25 cellular contexts compared by ENCODE assay signal in the genomic region with DNA sequence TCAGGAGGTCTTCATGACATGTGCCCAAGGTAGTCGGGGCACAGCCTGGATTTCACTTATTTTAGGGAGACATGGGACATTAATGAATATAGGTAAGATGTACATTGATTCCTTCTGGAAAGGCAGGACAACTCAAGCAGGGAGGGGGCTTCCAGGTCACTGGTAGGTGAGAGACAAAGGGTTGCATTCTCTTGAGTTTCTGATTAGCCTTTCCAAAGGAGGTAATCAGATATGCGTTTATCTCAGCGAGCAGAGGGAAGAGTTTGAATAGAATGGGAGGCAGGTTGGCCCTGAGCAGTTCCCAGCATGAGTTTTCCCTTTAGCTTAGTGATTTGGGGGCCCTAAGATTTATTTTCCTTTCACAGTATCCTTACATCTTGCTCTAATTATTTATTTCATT.
DNase-seq lines count a peak whose midpoint lies in the region; ATAC-seq, FAIRE-seq and TF ChIP-seq lines count a peak whose summit lies in the region.
"Had no signal": no experiment of that assay in that cellular context is flagged by ENCODE, and none has a peak within 500 bp of the region (broad histone marks: within the 10 kb centered on the region; RNA-seq: fewer than 3 reads in every experiment).

No MANE protein-coding gene starts in this region.

- H3K36me3 ChIP-seq in H1 (ENCODE audit: control insufficient read depth in 2 of 4, insufficient read depth in 4 of 4, low read length in 3 of 4) (no peaks in the 10 kb centered on the region), PC-9 (ENCODE audit: low read depth) (no peaks in the 10 kb centered on the region), brain microvascular endothelial cell (replicated peaks) (no peaks in the 10 kb centered on the region)
- H3K36me3 ChIP-seq: BE2C; BLaER1 treated with 17β-estradiol and CSF1 and Interleukin-3, amounts not matched to agents 10 nM and 100 nM; HAP-1 had no signal

- H3K36me3 Mint-ChIP-seq in H9 (ENCODE audit: insufficient read depth in 1 of 3, low read depth in 3 of 3) (no peaks in the 10 kb centered on the region), progenitor cell of endocrine pancreas (ENCODE audit: insufficient read depth) (no peaks in the 10 kb centered on the region)
- H3K36me3 Mint-ChIP-seq: CD14-positive monocyte; CD8-positive, alpha-beta memory T cell had no signal

- peak; percentile 73 for FAIRE-seq in H1 (lab: Jason Lieb, UNC)
- FAIRE-seq: A549, D721Med, GM12891, GM18507 had no signal

- intact Hi-C loops in Right ventricle myocardium inferior (cut with DNase I) (no loop called here), PC-9 (cut with micrococcal nuclease; ENCODE audit: unreplicated experiment) (no loop called here)

- H3K27ac Mint-ChIP-seq in H9 (peak overlapping the region in 2 of 3 experiments; percentile 22 to 29; a peak in 3 of 7 replicates), progenitor cell of endocrine pancreas (peak overlapping the region; percentile 35)
- H3K27ac Mint-ChIP-seq: CD14-positive monocyte; CD4-positive, alpha-beta T cell; CD8-positive, alpha-beta memory T cell; HFFc6 had no signal

- no peaks in the 10 kb centered on the region for H3K27me3 ChIP-seq in H9 (ENCODE audit: insufficient read depth, low read length)
- H3K27me3 ChIP-seq in H1 (replicated peaks in 1 of 4; ENCODE audit: control insufficient read depth in 3 of 4, extremely low read depth in 1 of 4, insufficient read depth in 3 of 4, low read length in 3 of 4): no peaks in the 10 kb centered on the region
- no peaks in the 10 kb centered on the region for H3K27me3 ChIP-seq in PC-9 (ENCODE audit: insufficient read depth, low read depth)
- H3K27me3 ChIP-seq in brain microvascular endothelial cell (replicated peaks): no peaks in the 10 kb centered on the region
- H3K27me3 ChIP-seq: BE2C; BLaER1 treated with 17β-estradiol and CSF1 and Interleukin-3, amounts not matched to agents 10 nM and 100 nM had no signal

- no peak overlapping the region for H2BK120ac ChIP-seq in H9 (ENCODE audit: low read depth, low read length, poor library complexity, severe bottlenecking)
- H2BK120ac ChIP-seq in H1 (replicated peaks; ENCODE audit: low read depth, low read length): no peak overlapping the region

- ATAC-seq in Right ventricle myocardium inferior (no peak), HG03460 (IDR thresholded peaks at IDR 0.05; ENCODE audit: unreplicated experiment) (no peak)
- ATAC-seq: A549 had no signal

- TF ChIP-seq CTCF in H9 (conservative IDR thresholded peaks at IDR 0.05) (no peak), H1 (IDR thresholded peaks at IDR 0.05; ENCODE audit: control extremely low read depth in 1 of 3, insufficient read depth in 1 of 3, low read depth in 1 of 3, low read length in 3 of 3) (no peak), progenitor cell of endocrine pancreas (IDR thresholded peaks at IDR 0.05; ENCODE audit: unreplicated experiment) (no peak), PC-9 (conservative IDR thresholded peaks at IDR 0.05) (no peak), brain microvascular endothelial cell (IDR thresholded peaks at IDR 0.05; ENCODE audit: low read depth, low read length, missing control alignments) (no peak)

- TF ChIP-seq POLR2A in H1 (IDR thresholded peaks at IDR 0.05; ENCODE audit: control extremely low read depth in 1 of 2, low read depth in 2 of 2, low read length in 2 of 2): no peak

- H4K20me1 ChIP-seq in H9 (ENCODE audit: control insufficient read depth, insufficient read depth, insufficient read length) (no peaks in the 10 kb centered on the region), H1 (replicated peaks in 1 of 2; ENCODE audit: control insufficient read depth in 1 of 2, insufficient read depth in 2 of 2, low read length in 2 of 2) (no peaks in the 10 kb centered on the region), PC-9 (ENCODE audit: insufficient read depth) (no peaks in the 10 kb centered on the region)
- H4K20me1 ChIP-seq: BLaER1 treated with 17β-estradiol and CSF1 and Interleukin-3, amounts not matched to agents 10 nM and 100 nM had no signal

- H3K4me1 ChIP-seq in H9 (ENCODE audit: insufficient read depth, low read length) (no peaks in the 10 kb centered on the region), H1 (replicated peaks in 1 of 4; ENCODE audit: control insufficient read depth in 3 of 4, insufficient read depth in 4 of 4, low read length in 3 of 4) (no peaks in the 10 kb centered on the region; a peak in 3 of 7 replicates), PC-9 (replicated peaks; ENCODE audit: insufficient read depth) (no peaks in the 10 kb centered on the region)
- H3K4me1 ChIP-seq: A549; BE2C; BLaER1 treated with 17β-estradiol and CSF1 and Interleukin-3, amounts not matched to agents 10 nM and 100 nM; HAP-1 had no signal

- H3K9me2 ChIP-seq in PC-9 (ENCODE audit: insufficient read depth): no peaks in the 10 kb centered on the region

- H3K4me3 Mint-ChIP-seq in H9 (no peak overlapping the region; a peak in 1 of 5 replicates), progenitor cell of endocrine pancreas (ENCODE audit: low read depth) (peak overlapping the region; percentile 3)
- H3K4me3 Mint-ChIP-seq: CD14-positive monocyte; CD4-positive, alpha-beta T cell; CD8-positive, alpha-beta memory T cell; HFFc6 had no signal

- H4K8ac ChIP-seq in H9 (replicated peaks; ENCODE audit: insufficient read length, low read depth, low read length) (no peak overlapping the region), H1 (ENCODE audit: extremely low read depth, insufficient read depth, low read length) (no peak overlapping the region)

- DNase-seq in H9 (no peak), H1 (ENCODE audit: low read depth in 1 of 2, low spot score in 2 of 2) (no peak), iPS DF 4.7 (ENCODE audit: extremely low read depth, low spot score) (peak; percentile 2), progenitor cell of endocrine pancreas (ENCODE audit: low spot score, unreplicated experiment) (no peak), Right ventricle myocardium inferior (ENCODE audit: missing footprints) (no peak), PC-9 (no peak), brain microvascular endothelial cell (no peak)
- DNase-seq: 8988T; ACHN; AML-193; BE2C; CD4-positive, alpha-beta T cell; CD8-positive, alpha-beta memory T cell; DMS 273 treated with DMSO at 0.1 percent for 48 hours; DMS79 treated with DMSO at 0.1 percent for 48 hours; GF-D8; HFFc6 had no signal

- H4K91ac ChIP-seq in H9 (ENCODE audit: insufficient read length, low read depth, low read length) (no peak overlapping the region), H1 (replicated peaks; ENCODE audit: insufficient read length, low read length) (no peak overlapping the region)

- H3K27ac ChIP-seq in H9 (ENCODE audit: insufficient read length, low read depth, low read length): no peak overlapping the region
- no peak overlapping the region for H3K27ac ChIP-seq in H1 (ENCODE audit: low read depth, low read length)
- no peak overlapping the region for H3K27ac ChIP-seq in PC-9
- H3K27ac ChIP-seq in brain microvascular endothelial cell: no peak overlapping the region
- H3K27ac ChIP-seq: A549; BLaER1 treated with 17β-estradiol and CSF1 and Interleukin-3, amounts not matched to agents 10 nM and 100 nM had no signal

- H3K56ac ChIP-seq in H9 (ENCODE audit: insufficient read length, low read depth, low read length): no peak overlapping the region
- no peak overlapping the region for H3K56ac ChIP-seq in H1 (replicated peaks; ENCODE audit: insufficient read length, low read depth, low read length)

- no peak overlapping the region for H2AFZ ChIP-seq in H9 (ENCODE audit: low read length)
- H2AFZ ChIP-seq in H1 (ENCODE audit: low read length): no peak overlapping the region
- H2AFZ ChIP-seq in PC-9: no peak overlapping the region

- H3F3A ChIP-seq in PC-9 (ENCODE audit: insufficient read depth, low read depth): no peaks in the 10 kb centered on the region

- H3K79me1 ChIP-seq in H9 (ENCODE audit: insufficient read depth, low read depth, low read length, poor library complexity, severe bottlenecking) (no peaks in the 10 kb centered on the region), H1 (ENCODE audit: low read depth, low read length) (no peaks in the 10 kb centered on the region)

- H3K9me3 Mint-ChIP-seq in H9 (no peaks in the 10 kb centered on the region), progenitor cell of endocrine pancreas (ENCODE audit: low read depth) (no peaks in the 10 kb centered on the region)
- H3K9me3 Mint-ChIP-seq: CD4-positive, alpha-beta T cell had no signal

- H3K4me2 ChIP-seq in H9 (ENCODE audit: insufficient read depth, insufficient read length, low read length): no peak overlapping the region
- H3K4me2 ChIP-seq in H1 (ENCODE audit: insufficient read depth in 1 of 2, low read depth in 2 of 2, low read length in 2 of 2): peak overlapping the region in 1 of 2 experiments; percentile 32; a peak in 3 of 4 replicates
- no peak overlapping the region for H3K4me2 ChIP-seq in PC-9
- H3K4me2 ChIP-seq: A549; BLaER1 treated with 17β-estradiol and CSF1 and Interleukin-3, amounts not matched to agents 10 nM and 100 nM had no signal

- H3K4me1 Mint-ChIP-seq in H9 (peaks cover 26 to 31% of the 10 kb centered on the region in 2 experiments), progenitor cell of endocrine pancreas (ENCODE audit: low read depth) (peaks cover 10% of the 10 kb centered on the region)
- H3K4me1 Mint-ChIP-seq: CD14-positive monocyte; CD8-positive, alpha-beta memory T cell had no signal

- H3K23ac ChIP-seq in H9 (ENCODE audit: insufficient read length, low read depth, low read length) (no peak overlapping the region), H1 (ENCODE audit: insufficient read length) (no peak overlapping the region)

- no peak overlapping the region for H2BK15ac ChIP-seq in H9 (ENCODE audit: low read depth, low read length)
- no peak overlapping the region for H2BK15ac ChIP-seq in H1 (ENCODE audit: low read length)

- H3K4ac ChIP-seq in H9 (ENCODE audit: low read depth, low read length): no peak overlapping the region
- H3K4ac ChIP-seq in H1 (replicated peaks; ENCODE audit: insufficient read length, low read depth, low read length): no peak overlapping the region

- CTCF ChIA-PET in H1 (lab: Charles Lee; ENCODE audit: partially characterized antibody): interaction anchor here (1.9 kb wide), 1 partner anchor 93 kb away, joined by 8 read pairs; no protein-coding TSS in a partner anchor
- CTCF ChIA-PET in PC-9 (lab: Charles Lee): no interaction called here

- no peak for TF ChIP-seq RAD21 in H1 (IDR thresholded peaks at IDR 0.05 in 1 of 2, conservative IDR thresholded peaks at IDR 0.05 in 1 of 2; ENCODE audit: low read depth in 2 of 2, low read length in 2 of 2)

- H3T11ph ChIP-seq in H9 (ENCODE audit: low read length): no peak overlapping the region

- H2BK20ac ChIP-seq in H9 (ENCODE audit: low read depth, low read length, poor library complexity, severe bottlenecking) (no peak overlapping the region), H1 (ENCODE audit: low read length) (no peak overlapping the region)

- H2BK5ac ChIP-seq in H9 (ENCODE audit: insufficient read length, low read length) (no peak overlapping the region), H1 (ENCODE audit: low read depth, low read length) (no peak overlapping the region)

- H2AK5ac ChIP-seq in H9 (ENCODE audit: insufficient read length, low read length) (no peak overlapping the region), H1 (ENCODE audit: low read depth, low read length) (no peak overlapping the region)

- H3K14ac ChIP-seq in H9 (ENCODE audit: insufficient read depth, low read length) (no peak overlapping the region), H1 (ENCODE audit: insufficient read length) (no peak overlapping the region)

- no peaks in the 10 kb centered on the region for H3K23me2 ChIP-seq in H9 (ENCODE audit: insufficient read length, low read depth, low read length, poor library complexity, severe bottlenecking)
- H3K23me2 ChIP-seq in H1 (ENCODE audit: low read depth, low read length): no peaks in the 10 kb centered on the region

- no peak for TF ChIP-seq EP300 in H1 (IDR thresholded peaks at IDR 0.05; ENCODE audit: borderline replicate concordance in 1 of 2, low read depth in 2 of 2, low read length in 2 of 2)

- H3K9me3 ChIP-seq in H9 (ENCODE audit: control insufficient read depth, low read depth, low read length): no peaks in the 10 kb centered on the region
- H3K9me3 ChIP-seq in H1 (ENCODE audit: insufficient read depth in 2 of 2, low read depth in 1 of 2, low read length in 1 of 2): no peaks in the 10 kb centered on the region
- H3K9me3 ChIP-seq in PC-9 (ENCODE audit: insufficient read depth, low read depth): no peaks in the 10 kb centered on the region
- H3K9me3 ChIP-seq: A549, BE2C, HAP-1 had no signal

- in situ Hi-C loops in brain microvascular endothelial cell (cut with HindIII; ENCODE audit: low pct_ligation_motif_present, low sequenced_read_pairs): no loop called here

- H3K9ac ChIP-seq in H9 (ENCODE audit: extremely low read depth, insufficient read length, low read length) (no peak overlapping the region), H1 (replicated peaks in 1 of 4; ENCODE audit: extremely low read depth in 1 of 4, low read depth in 3 of 4, low read length in 3 of 4) (no peak overlapping the region)
- H3K9ac ChIP-seq: BLaER1 treated with 17β-estradiol and CSF1 and Interleukin-3, amounts not matched to agents 10 nM and 100 nM had no signal

- whole genome bisulfite sequencing in H9 (ENCODE audit: extremely low coverage, insufficient read length, low lambda C conversion rate): no CpG with 5 or more reads among the region's 3 CpGs
- 35% methylated on average over 3 of the region's 3 CpGs; no CpG with 5 or more reads in 1 of the 2 experiments for WGBS in H1 (ENCODE audit: extremely low coverage in 1 of 2, insufficient coverage in 1 of 2, insufficient read length in 1 of 2, insufficient replicate concordance in 2 of 2, low coverage in 1 of 2, low lambda C conversion rate in 2 of 2, missing lambda C conversion rate in 1 of 2), 2 experiments

- BruUV-seq in PC-9 (replicated peaks; lab: Mats Ljungman, UMichigan): no TSS peak

- H3K79me2 ChIP-seq in H9 (ENCODE audit: insufficient read depth, low read length) (no peaks in the 10 kb centered on the region), H1 (ENCODE audit: control insufficient read depth in 1 of 2, insufficient read depth in 2 of 2, low read length in 2 of 2) (no peaks in the 10 kb centered on the region), PC-9 (ENCODE audit: low read depth) (no peaks in the 10 kb centered on the region)

- no peak overlapping the region for H2BK12ac ChIP-seq in H9 (ENCODE audit: insufficient read length, low read depth, low read length)
- H2BK12ac ChIP-seq in H1 (ENCODE audit: low read depth, low read length): no peak overlapping the region

- no peak overlapping the region for H3K18ac ChIP-seq in H9 (ENCODE audit: insufficient read length, low read depth, low read length)
- no peak overlapping the region for H3K18ac ChIP-seq in H1 (ENCODE audit: extremely low read depth, low read length)

- POLR2A ChIA-PET in H1 (lab: Charles Lee; ENCODE audit: partially characterized antibody): no interaction called here
- POLR2A ChIA-PET in PC-9 (lab: Charles Lee; ENCODE audit: unreplicated experiment): no interaction called here

- H3K27me3 Mint-ChIP-seq in H9 (ENCODE audit: low read depth): no peaks in the 10 kb centered on the region
- H3K27me3 Mint-ChIP-seq in progenitor cell of endocrine pancreas: no peaks in the 10 kb centered on the region

- no peak overlapping the region for H4K5ac ChIP-seq in H9 (ENCODE audit: insufficient read length, low read depth, low read length)
- H4K5ac ChIP-seq in H1 (ENCODE audit: insufficient read length, low read depth, low read length): no peak overlapping the region

- no peak overlapping the region for H3K4me3 ChIP-seq in H1 (ENCODE audit: extremely low read depth in 1 of 4, insufficient read depth in 2 of 4, low read depth in 3 of 4, low read length in 4 of 4)
- H3K4me3 ChIP-seq in PC-9: no peak overlapping the region
- H3K4me3 ChIP-seq in brain microvascular endothelial cell (ENCODE audit: low read depth, low read length): no peak overlapping the region
- H3K4me3 ChIP-seq: A549; BLaER1 treated with 17β-estradiol and CSF1 and Interleukin-3, amounts not matched to agents 10 nM and 100 nM; HAP-1 had no signal
